Comparison of ENCODE assay signal across 21 cellular contexts in the genomic region with DNA sequence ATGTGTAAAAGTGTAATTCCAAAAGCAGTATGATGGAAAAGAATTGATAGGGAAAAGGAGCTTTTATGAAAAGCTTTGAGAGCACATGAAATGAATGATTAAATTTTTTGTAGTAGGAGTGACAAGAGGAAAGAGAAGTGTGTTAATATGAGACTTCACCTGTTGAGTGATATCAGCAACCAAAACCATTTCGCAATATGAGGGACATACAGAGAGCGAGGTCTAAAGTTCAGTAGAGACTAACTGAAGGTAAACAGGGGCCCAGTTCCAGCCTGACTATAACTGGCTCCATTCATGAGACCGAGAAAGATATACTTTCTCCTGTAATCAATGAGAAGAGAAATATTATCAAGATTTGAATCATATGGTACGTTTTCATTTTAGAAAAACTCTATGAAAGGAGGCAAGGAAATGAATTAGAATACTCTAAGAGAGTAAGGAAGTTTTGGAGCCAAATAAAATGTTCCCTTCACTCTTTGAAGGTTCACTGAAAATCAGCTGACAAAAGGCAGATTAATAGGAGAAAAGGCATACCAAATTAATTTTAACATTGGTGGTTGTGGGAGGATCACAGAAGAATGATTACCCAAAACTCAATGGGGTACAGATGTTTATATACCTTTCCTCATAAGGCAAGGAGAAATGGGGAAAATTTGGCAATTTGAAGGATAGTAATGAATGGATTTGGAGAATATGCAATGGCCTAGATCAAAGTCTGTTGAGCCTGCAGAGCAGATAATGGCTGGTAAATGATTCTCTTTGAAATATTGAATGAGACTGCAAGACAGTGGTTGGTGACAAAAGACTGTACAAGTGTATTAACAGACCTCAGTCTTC.
DNase-seq lines count a peak whose midpoint lies in the region; ATAC-seq and TF ChIP-seq lines count a peak whose summit lies in the region.
"Had no signal": no experiment of that assay in that cellular context is flagged by ENCODE, and none has a peak within 500 bp of the region (broad histone marks: within the 10 kb centered on the region; RNA-seq: fewer than 3 reads in every experiment).

No MANE protein-coding gene starts in this region.

- no peak overlapping the region for H2BK120ac ChIP-seq in IMR-90 (ENCODE audit: low read depth, low read length)

- no peak overlapping the region for H3K56ac ChIP-seq in IMR-90 (ENCODE audit: extremely low read depth, insufficient read depth, low read length)

- DNase-seq in Calu3: peak; percentile 12
- no peak for DNase-seq in IMR-90
- peak; percentile 53 for DNase-seq in left lobe of liver (ENCODE audit: low spot score)
- peak; percentile 46 for DNase-seq in mucosa of gallbladder (ENCODE audit: low spot score)
- no peak for DNase-seq in left ventricle myocardium superior
- DNase-seq in SHP77 (lab: John Stamatoyannopoulos, UW): no peak
- DNase-seq in dedifferentiated amniotic fluid mesenchymal stem cell (ENCODE audit: extremely low spot score): no peak
- DNase-seq: AML-193; CD4-positive, alpha-beta T cell; DMS153; DMS79; GDM1; H7 had no signal

- H3K27me3 ChIP-seq in IMR-90 (ENCODE audit: control insufficient read depth, insufficient read depth, low read length): no peaks in the 10 kb centered on the region

- no peak overlapping the region for H3K4me2 ChIP-seq in IMR-90 (ENCODE audit: low read depth, low read length)
- H3K4me2 ChIP-seq: A549, GM23338 had no signal

- no peak overlapping the region for H3K4me3 Mint-ChIP-seq in Calu3 (ENCODE audit: low read depth, unreplicated experiment)
- H3K4me3 Mint-ChIP-seq: CD4-positive, alpha-beta T cell; GM23338; IgD-negative memory B cell had no signal

- H3K79me1 ChIP-seq in IMR-90 (ENCODE audit: low read depth in 1 of 2, low read length in 2 of 2): no peaks in the 10 kb centered on the region

- H3K9me1 ChIP-seq in IMR-90 (ENCODE audit: insufficient read depth, low read length): no peaks in the 10 kb centered on the region

- H3K9me3 Mint-ChIP-seq in Calu3 (ENCODE audit: low read depth, unreplicated experiment): peaks cover 3% of the 10 kb centered on the region
- H3K9me3 Mint-ChIP-seq: GM23338 had no signal

- WGBS in IMR-90 (ENCODE audit: extremely low coverage in 2 of 2, insufficient read length in 1 of 2), 2 experiments: no CpG with 5 or more reads among the region's 4 CpGs

- no peak for TF ChIP-seq RAD21 in IMR-90 (IDR thresholded peaks at IDR 0.05; ENCODE audit: low read length)

- H4K91ac ChIP-seq in IMR-90 (ENCODE audit: insufficient read depth, low read depth, low read length): no peak overlapping the region

- CTCF ChIA-PET in Calu3 (lab: Charles Lee) (interaction anchor here (0.6 kb wide), 1 partner anchor 359 kb away, joined by 3 read pairs; no protein-coding TSS in a partner anchor), IMR-90 (lab: Yijun Ruan, JAX) (no interaction called here)

- H2AFZ ChIP-seq in IMR-90 (replicated peaks; ENCODE audit: low read length, poor library complexity): no peak overlapping the region
- H2AFZ ChIP-seq: GM23338 had no signal

- H2BK20ac ChIP-seq in IMR-90 (ENCODE audit: low read depth, low read length): no peak overlapping the region

- no peaks in the 10 kb centered on the region for H3K27me3 Mint-ChIP-seq in Calu3 (ENCODE audit: unreplicated experiment)
- H3K27me3 Mint-ChIP-seq: CD4-positive, alpha-beta T cell; IgD-negative memory B cell had no signal

- no peak for TF ChIP-seq POLR2A in IMR-90 (IDR thresholded peaks at IDR 0.05; ENCODE audit: low read depth, low read length)

- no peaks in the 10 kb centered on the region for H3K9me3 ChIP-seq in IMR-90 (ENCODE audit: control insufficient read depth, insufficient read depth, low read length)
- H3K9me3 ChIP-seq: Caco-2 had no signal

- H3K4me1 ChIP-seq in IMR-90 (ENCODE audit: control insufficient read depth, insufficient read depth, low read length): no peaks in the 10 kb centered on the region
- H3K4me1 ChIP-seq: A549 had no signal

- no peak overlapping the region for H3K27ac ChIP-seq in IMR-90 (ENCODE audit: insufficient read depth, low read length)
- H3K27ac ChIP-seq: 22Rv1, A549, C4-2B had no signal

- H2BK15ac ChIP-seq in IMR-90 (ENCODE audit: low read depth, low read length): no peak overlapping the region

- intact Hi-C loops in Calu3 (cut with micrococcal nuclease; ENCODE audit: unreplicated experiment): no loop called here
- intact Hi-C loops in IMR-90 (cut with micrococcal nuclease): no loop called here
- intact Hi-C loops in left ventricle myocardium superior (cut with micrococcal nuclease): no loop called here

- H3K4ac ChIP-seq in IMR-90 (ENCODE audit: low read depth, low read length): no peak overlapping the region

- no peak overlapping the region for H2BK5ac ChIP-seq in IMR-90 (ENCODE audit: low read depth, low read length, poor library complexity, severe bottlenecking)

- H3K14ac ChIP-seq in IMR-90 (replicated peaks; ENCODE audit: low read depth, low read length): no peak overlapping the region

- no peaks in the 10 kb centered on the region for H3K36me3 ChIP-seq in IMR-90 (ENCODE audit: control insufficient read depth, insufficient read depth, low read length)

- no peaks in the 10 kb centered on the region for H3K4me1 Mint-ChIP-seq in Calu3 (ENCODE audit: low read depth, unreplicated experiment)
- H3K4me1 Mint-ChIP-seq: GM23338, IgD-negative memory B cell had no signal

- dilution Hi-C loops in IMR-90 (cut with HindIII; ENCODE audit: low sequenced_read_pairs, unreplicated experiment): no loop called here

- H2AK5ac ChIP-seq in IMR-90 (ENCODE audit: low read depth, low read length): no peak overlapping the region

- in situ Hi-C loops in IMR-90 (cut with MboI; ENCODE audit: low sequenced_read_pairs): no loop called here

- ATAC-seq in IMR-90 (ENCODE audit: low read depth) (no peak), left lobe of liver (peak; percentile 99), left ventricle myocardium superior (no peak), HG03378 (IDR thresholded peaks at IDR 0.05; ENCODE audit: unreplicated experiment) (no peak)
- ATAC-seq: A549, GM23338, HCT116 had no signal

- H3K9ac ChIP-seq in IMR-90 (ENCODE audit: low read depth, low read length): no peak overlapping the region

- H3K4me3 ChIP-seq in IMR-90 (ENCODE audit: insufficient read depth, low read depth, low read length): no peak overlapping the region
- H3K4me3 ChIP-seq: A549, GM23338 had no signal

- no peaks in the 10 kb centered on the region for H3K36me3 Mint-ChIP-seq in Calu3 (ENCODE audit: insufficient read depth, unreplicated experiment)
- H3K36me3 Mint-ChIP-seq: IgD-negative memory B cell had no signal

- no peak overlapping the region for H3K27ac Mint-ChIP-seq in Calu3 (ENCODE audit: unreplicated experiment)
- H3K27ac Mint-ChIP-seq: CD4-positive, alpha-beta T cell; GM23338; IgD-negative memory B cell had no signal

- H2AK9ac ChIP-seq in IMR-90 (replicated peaks; ENCODE audit: low read depth, low read length, poor library complexity): no peak overlapping the region

- H3K23ac ChIP-seq in IMR-90 (ENCODE audit: low read depth, low read length): no peak overlapping the region

- BruUV-seq in Calu3 (replicated peaks; lab: Mats Ljungman, UMichigan) (no TSS peak), IMR-90 (replicated peaks; lab: Mats Ljungman, UMichigan) (no TSS peak)

- H3K18ac ChIP-seq in IMR-90 (ENCODE audit: low read depth, low read length): no peak overlapping the region

- TF ChIP-seq CTCF in Calu3 (IDR thresholded peaks at IDR 0.05; ENCODE audit: unreplicated experiment) (no peak), IMR-90 (conservative IDR thresholded peaks at IDR 0.05; ENCODE audit: low read depth, low read length) (no peak)

- POLR2A ChIA-PET in IMR-90 (lab: Charles Lee; ENCODE audit: unreplicated experiment): no interaction called here

- no peak overlapping the region for H4K5ac ChIP-seq in IMR-90 (ENCODE audit: low read depth, low read length)

- H4K8ac ChIP-seq in IMR-90 (ENCODE audit: low read depth in 2 of 2, low read length in 2 of 2): no peak overlapping the region

- no peaks in the 10 kb centered on the region for H4K20me1 ChIP-seq in IMR-90 (ENCODE audit: insufficient read depth, low read length)

TF ChIP-seq in IMR-90, 13 proteins besides CTCF, POLR2A, EP300 and RAD21:
- TF ChIP-seq BHLHE40 (IDR thresholded peaks at IDR 0.05; ENCODE audit: low read depth, low read length) (no peak), CEBPB (IDR thresholded peaks at IDR 0.05; ENCODE audit: low read depth, low read length) (peak; percentile 68), RFX5 (IDR thresholded peaks at IDR 0.05; ENCODE audit: low read depth, low read length) (no peak), SMC3 (IDR thresholded peaks at IDR 0.05; ENCODE audit: low read depth, low read length) (no peak), FOS (IDR thresholded peaks at IDR 0.05; ENCODE audit: low read depth, low read length) (no peak)
- TF ChIP-seq, protein P1, sequence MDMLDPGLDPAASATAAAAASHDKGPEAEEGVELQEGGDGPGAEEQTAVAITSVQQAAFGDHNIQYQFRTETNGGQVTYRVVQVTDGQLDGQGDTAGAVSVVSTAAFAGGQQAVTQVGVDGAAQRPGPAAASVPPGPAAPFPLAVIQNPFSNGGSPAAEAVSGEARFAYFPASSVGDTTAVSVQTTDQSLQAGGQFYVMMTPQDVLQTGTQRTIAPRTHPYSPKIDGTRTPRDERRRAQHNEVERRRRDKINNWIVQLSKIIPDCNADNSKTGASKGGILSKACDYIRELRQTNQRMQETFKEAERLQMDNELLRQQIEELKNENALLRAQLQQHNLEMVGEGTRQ (IDR thresholded peaks at IDR 0.05; ENCODE audit: low read depth, low read length): no peak

Comparison
In these comparisons a context has a peak if more than half of its experiments do, and no peak if none do; other contexts are left out.
1. DNase-seq: peak in Calu3 (single experiment), left lobe of liver (single experiment) and mucosa of gallbladder (single experiment); none in IMR-90 (single experiment), left ventricle myocardium superior (single experiment), SHP77 (0 of 2) and dedifferentiated amniotic fluid mesenchymal stem cell (single experiment).